Comparison of ENCODE assay signal across 11 cellular contexts in genomic region chr4:161256716-161257115, GRCh38.
DNase-seq lines count a peak whose midpoint lies in the region; ATAC-seq and TF ChIP-seq lines count a peak whose summit lies in the region.
"Had no signal": no experiment of that assay in that cellular context is flagged by ENCODE, and none has a peak within 500 bp of the region (broad histone marks: within the 10 kb centered on the region; RNA-seq: fewer than 3 reads in every experiment).

No MANE protein-coding gene starts in this region.

- H4K20me1 ChIP-seq in GM23248 (ENCODE audit: insufficient read depth) = no peaks in the 10 kb centered on the region

- no peaks in the 10 kb centered on the region for H3K27me3 ChIP-seq in GM23248 (replicated peaks; ENCODE audit: insufficient read depth)

- no peaks in the 10 kb centered on the region for H3K79me2 ChIP-seq in GM23248 (ENCODE audit: insufficient read depth)

- H3K4me1 ChIP-seq in GM23248 (ENCODE audit: insufficient read depth) = no peaks in the 10 kb centered on the region
- H3K4me1 ChIP-seq: Caco-2 had no signal

- no peak overlapping the region for H2AFZ ChIP-seq in GM23248

- H3K4me3 ChIP-seq in AG09309 (ENCODE audit: control insufficient read depth, low read depth, low read length) (no peak overlapping the region), GM23248 (no peak overlapping the region), epithelial cell of proximal tubule (ENCODE audit: low read depth, low read length) (no peak overlapping the region)

- H3K9me2 ChIP-seq in GM23248 (ENCODE audit: insufficient read depth) = no peaks in the 10 kb centered on the region

- TF ChIP-seq CTCF in AG09309 (IDR thresholded peaks at IDR 0.05; ENCODE audit: control insufficient read depth, insufficient read depth, low read depth, low read length, missing control alignments) (peak; percentile 53), epithelial cell of proximal tubule (conservative IDR thresholded peaks at IDR 0.05; ENCODE audit: low read depth, low read length) (peak; percentile 22), omental fat pad (IDR thresholded peaks at IDR 0.05) (no peak)

- 59 to 65% methylated on average over 4 of the region's 4 CpGs for WGBS in GM23248 (ENCODE audit: low coverage in 1 of 2, low lambda C conversion rate in 2 of 2, missing lambda C conversion rate in 2 of 2), 2 experiments

- H3K9me3 ChIP-seq in GM23248 (ENCODE audit: low read depth) = no peaks in the 10 kb centered on the region
- H3K9me3 ChIP-seq: Caco-2 had no signal

- H3K36me3 ChIP-seq in GM23248 (ENCODE audit: low read depth) = no peaks in the 10 kb centered on the region

- DNase-seq in AG09309 (ENCODE audit: low read depth) (no peak), GM23248 (peak; percentile 1), OCI-M1 (lab: John Stamatoyannopoulos, UW) (peak; percentile 72), epithelial cell of proximal tubule (ENCODE audit: low read depth) (no peak), NCI-H146 treated with DMSO at 0.1 percent for 48 hours (lab: John Stamatoyannopoulos, UW; ENCODE audit: unreplicated experiment) (no peak), omental fat pad (ENCODE audit: low spot score) (no peak), 8988T (no peak), SHP77 (lab: John Stamatoyannopoulos, UW) (no peak)
- DNase-seq: activated T-cell treated with anti-CD3 and anti-CD28 coated beads, Interleukin-2, amount 50 U/mL, for 1 hour; islet precursor cell had no signal

- ATAC-seq in omental fat pad (ENCODE audit: low FRiP score) = no peak

- in situ Hi-C loops in GM23248 (cut with MboI) = no loop called here

- no peak overlapping the region for H3K9ac ChIP-seq in GM23248

- H3K27ac ChIP-seq in GM23248 = no peak overlapping the region

- no peaks in the 10 kb centered on the region for H3F3A ChIP-seq in GM23248 (ENCODE audit: insufficient read depth)

- H3K4me2 ChIP-seq in GM23248 (ENCODE audit: unreplicated experiment) = no peak overlapping the region

Comparison
In these comparisons a context has a peak if more than half of its experiments do, and no peak if none do; other contexts are left out.
1. DNase-seq: peak in GM23248 (single experiment) and OCI-M1 (single experiment); none in AG09309 (single experiment), epithelial cell of proximal tubule (single experiment), NCI-H146 treated with DMSO at 0.1 percent for 48 hours (single experiment), omental fat pad (single experiment), 8988T (single experiment) and SHP77 (0 of 2).
2. CTCF ChIP-seq: peak in AG09309 (single experiment) and epithelial cell of proximal tubule (single experiment); none in omental fat pad (0 of 3).